ENCODE assay signal across 2 cellular contexts in the genomic region with DNA sequence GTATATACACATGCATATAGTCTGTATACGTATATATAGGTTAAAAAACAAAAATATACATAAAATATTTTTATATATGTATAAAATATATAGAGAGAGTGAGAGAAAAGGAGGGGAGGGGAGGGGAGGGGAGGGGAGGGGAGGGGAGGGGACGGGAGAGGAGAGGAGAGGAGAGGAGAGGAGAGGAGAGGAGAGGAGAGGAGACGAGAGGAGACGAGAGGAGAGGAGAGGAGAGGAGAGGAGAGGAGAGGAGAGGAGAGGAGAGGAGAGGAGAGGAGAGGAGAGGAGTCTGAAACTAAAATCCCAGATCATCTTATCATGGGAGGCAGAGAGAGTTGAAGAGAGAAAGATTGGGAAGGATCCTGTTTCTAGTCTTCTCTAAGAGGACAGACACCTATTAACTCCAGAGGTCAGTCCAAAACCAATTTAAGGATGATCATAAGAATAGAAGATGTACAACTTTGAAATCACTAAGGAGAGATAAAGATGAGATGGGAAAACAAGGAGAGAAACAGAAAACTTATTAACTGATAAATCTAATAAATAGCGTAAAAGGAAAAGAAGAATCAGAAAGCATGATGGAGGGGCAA.
TF ChIP-seq lines count a peak whose summit lies in the region.

No MANE protein-coding gene starts in this region.

TF ChIP-seq in HepG2, 621 proteins besides CTCF, POLR2A, EP300 and RAD21:
- TF ChIP-seq, protein P1, sequence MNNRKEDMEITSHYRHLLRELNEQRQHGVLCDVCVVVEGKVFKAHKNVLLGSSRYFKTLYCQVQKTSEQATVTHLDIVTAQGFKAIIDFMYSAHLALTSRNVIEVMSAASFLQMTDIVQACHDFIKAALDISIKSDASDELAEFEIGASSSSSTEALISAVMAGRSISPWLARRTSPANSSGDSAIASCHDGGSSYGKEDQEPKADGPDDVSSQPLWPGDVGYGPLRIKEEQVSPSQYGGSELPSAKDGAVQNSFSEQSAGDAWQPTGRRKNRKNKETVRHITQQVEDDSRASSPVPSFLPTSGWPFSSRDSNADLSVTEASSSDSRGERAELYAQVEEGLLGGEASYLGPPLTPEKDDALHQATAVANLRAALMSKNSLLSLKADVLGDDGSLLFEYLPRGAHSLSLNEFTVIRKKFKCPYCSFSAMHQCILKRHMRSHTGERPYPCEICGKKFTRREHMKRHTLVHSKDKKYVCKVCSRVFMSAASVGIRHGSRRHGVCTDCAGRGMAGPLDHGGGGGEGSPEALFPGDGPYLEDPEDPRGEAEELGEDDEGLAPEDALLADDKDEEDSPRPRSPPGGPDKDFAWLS (CRISPR knock-in tag; IDR thresholded peaks at IDR 0.05; ENCODE audit: borderline replicate concordance) = no peak
- TF ChIP-seq SRF (IDR thresholded peaks at IDR 0.05; ENCODE audit: low read depth, low read length) (no peak), ZNF746 (CRISPR knock-in tag; IDR thresholded peaks at IDR 0.05) (no peak), ZNF678 (CRISPR knock-in tag; IDR thresholded peaks at IDR 0.05) (no peak), NRL (CRISPR knock-in tag; IDR thresholded peaks at IDR 0.05; ENCODE audit: borderline replicate concordance) (no peak), ZNF816 (CRISPR knock-in tag; IDR thresholded peaks at IDR 0.05; ENCODE audit: borderline replicate concordance) (no peak), ZNF17 (CRISPR knock-in tag; IDR thresholded peaks at IDR 0.05) (no peak), SP2 (CRISPR knock-in tag; IDR thresholded peaks at IDR 0.05) (no peak), ELF4 (CRISPR knock-in tag; IDR thresholded peaks at IDR 0.05; ENCODE audit: borderline replicate concordance) (no peak), HNRNPK (IDR thresholded peaks at IDR 0.05; ENCODE audit: low read depth, low read length, poor library complexity, severe bottlenecking) (peak; percentile 100), PCBP1 (IDR thresholded peaks at IDR 0.05; ENCODE audit: borderline replicate concordance, low read depth, low read length) (peak; percentile 96), FIP1L1 (IDR thresholded peaks at IDR 0.05; ENCODE audit: borderline replicate concordance, insufficient read depth, low read depth, low read length) (no peak)
- TF ChIP-seq, protein P2, sequence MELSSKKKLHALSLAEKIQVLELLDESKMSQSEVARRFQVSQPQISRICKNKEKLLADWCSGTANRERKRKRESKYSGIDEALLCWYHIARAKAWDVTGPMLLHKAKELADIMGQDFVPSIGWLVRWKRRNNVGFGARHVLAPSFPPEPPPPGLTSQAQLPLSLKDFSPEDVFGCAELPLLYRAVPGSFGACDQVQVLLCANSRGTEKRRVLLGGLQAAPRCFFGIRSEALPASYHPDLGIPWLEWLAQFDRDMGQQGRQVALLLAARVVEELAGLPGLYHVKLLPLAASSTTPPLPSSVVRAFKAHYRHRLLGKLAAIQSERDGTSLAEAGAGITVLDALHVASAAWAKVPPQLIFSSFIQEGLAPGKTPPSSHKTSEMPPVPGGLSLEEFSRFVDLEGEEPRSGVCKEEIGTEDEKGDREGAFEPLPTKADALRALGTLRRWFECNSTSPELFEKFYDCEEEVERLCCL (CRISPR knock-in tag; IDR thresholded peaks at IDR 0.05; ENCODE audit: borderline replicate concordance) = no peak
- TF ChIP-seq, protein P3, sequence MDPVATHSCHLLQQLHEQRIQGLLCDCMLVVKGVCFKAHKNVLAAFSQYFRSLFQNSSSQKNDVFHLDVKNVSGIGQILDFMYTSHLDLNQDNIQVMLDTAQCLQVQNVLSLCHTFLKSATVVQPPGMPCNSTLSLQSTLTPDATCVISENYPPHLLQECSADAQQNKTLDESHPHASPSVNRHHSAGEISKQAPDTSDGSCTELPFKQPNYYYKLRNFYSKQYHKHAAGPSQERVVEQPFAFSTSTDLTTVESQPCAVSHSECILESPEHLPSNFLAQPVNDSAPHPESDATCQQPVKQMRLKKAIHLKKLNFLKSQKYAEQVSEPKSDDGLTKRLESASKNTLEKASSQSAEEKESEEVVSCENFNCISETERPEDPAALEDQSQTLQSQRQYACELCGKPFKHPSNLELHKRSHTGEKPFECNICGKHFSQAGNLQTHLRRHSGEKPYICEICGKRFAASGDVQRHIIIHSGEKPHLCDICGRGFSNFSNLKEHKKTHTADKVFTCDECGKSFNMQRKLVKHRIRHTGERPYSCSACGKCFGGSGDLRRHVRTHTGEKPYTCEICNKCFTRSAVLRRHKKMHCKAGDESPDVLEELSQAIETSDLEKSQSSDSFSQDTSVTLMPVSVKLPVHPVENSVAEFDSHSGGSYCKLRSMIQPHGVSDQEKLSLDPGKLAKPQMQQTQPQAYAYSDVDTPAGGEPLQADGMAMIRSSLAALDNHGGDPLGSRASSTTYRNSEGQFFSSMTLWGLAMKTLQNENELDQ (CRISPR knock-in tag; IDR thresholded peaks at IDR 0.05; ENCODE audit: borderline replicate concordance) = no peak
- TF ChIP-seq, protein P4, sequence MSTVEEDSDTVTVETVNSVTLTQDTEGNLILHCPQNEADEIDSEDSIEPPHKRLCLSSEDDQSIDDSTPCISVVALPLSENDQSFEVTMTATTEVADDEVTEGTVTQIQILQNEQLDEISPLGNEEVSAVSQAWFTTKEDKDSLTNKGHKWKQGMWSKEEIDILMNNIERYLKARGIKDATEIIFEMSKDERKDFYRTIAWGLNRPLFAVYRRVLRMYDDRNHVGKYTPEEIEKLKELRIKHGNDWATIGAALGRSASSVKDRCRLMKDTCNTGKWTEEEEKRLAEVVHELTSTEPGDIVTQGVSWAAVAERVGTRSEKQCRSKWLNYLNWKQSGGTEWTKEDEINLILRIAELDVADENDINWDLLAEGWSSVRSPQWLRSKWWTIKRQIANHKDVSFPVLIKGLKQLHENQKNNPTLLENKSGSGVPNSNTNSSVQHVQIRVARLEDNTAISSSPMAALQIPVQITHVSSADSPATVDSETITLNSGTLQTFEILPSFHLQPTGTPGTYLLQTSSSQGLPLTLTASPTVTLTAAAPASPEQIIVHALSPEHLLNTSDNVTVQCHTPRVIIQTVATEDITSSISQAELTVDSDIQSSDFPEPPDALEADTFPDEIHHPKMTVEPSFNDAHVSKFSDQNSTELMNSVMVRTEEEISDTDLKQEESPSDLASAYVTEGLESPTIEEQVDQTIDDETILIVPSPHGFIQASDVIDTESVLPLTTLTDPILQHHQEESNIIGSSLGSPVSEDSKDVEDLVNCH (CRISPR knock-in tag; IDR thresholded peaks at IDR 0.05) = no peak
TF ChIP-seq in HepG2: peak in this region for 2.

TF ChIP-seq in K562, 482 proteins besides CTCF, POLR2A, EP300 and RAD21:
- TF ChIP-seq PCBP1 (IDR thresholded peaks at IDR 0.05; ENCODE audit: low read depth, low read length, poor library complexity, severe bottlenecking) = peak; percentile 95
- TF ChIP-seq FOXK2 (conservative IDR thresholded peaks at IDR 0.05 in 1 of 2, IDR thresholded peaks at IDR 0.05 in 1 of 2; ENCODE audit: low read depth in 2 of 2) = no peak
- TF ChIP-seq PCBP2 (IDR thresholded peaks at IDR 0.05; ENCODE audit: low read depth, low read length, poor library complexity, severe bottlenecking) = peak; percentile 96
